1 cellular context compared by ENCODE assay signal in genomic region chr14:68104518-68104917, GRCh38.
TF ChIP-seq lines count a peak whose summit lies in the region.

No MANE protein-coding gene starts in this region.

TF ChIP-seq in IMR-90, 13 proteins besides CTCF, POLR2A, EP300 and RAD21 (continued from another document):
- TF ChIP-seq CEBPB (IDR thresholded peaks at IDR 0.05; ENCODE audit: low read depth, low read length) = peak; percentile 54
- no peak for TF ChIP-seq NFE2L2 (IDR thresholded peaks at IDR 0.05; ENCODE audit: low read depth, low read length)
- TF ChIP-seq, protein P1, sequence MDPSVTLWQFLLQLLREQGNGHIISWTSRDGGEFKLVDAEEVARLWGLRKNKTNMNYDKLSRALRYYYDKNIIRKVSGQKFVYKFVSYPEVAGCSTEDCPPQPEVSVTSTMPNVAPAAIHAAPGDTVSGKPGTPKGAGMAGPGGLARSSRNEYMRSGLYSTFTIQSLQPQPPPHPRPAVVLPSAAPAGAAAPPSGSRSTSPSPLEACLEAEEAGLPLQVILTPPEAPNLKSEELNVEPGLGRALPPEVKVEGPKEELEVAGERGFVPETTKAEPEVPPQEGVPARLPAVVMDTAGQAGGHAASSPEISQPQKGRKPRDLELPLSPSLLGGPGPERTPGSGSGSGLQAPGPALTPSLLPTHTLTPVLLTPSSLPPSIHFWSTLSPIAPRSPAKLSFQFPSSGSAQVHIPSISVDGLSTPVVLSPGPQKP (IDR thresholded peaks at IDR 0.05; ENCODE audit: borderline replicate concordance, low read depth, low read length) = no peak
- no peak for TF ChIP-seq CHD1 (IDR thresholded peaks at IDR 0.05; ENCODE audit: low read depth, low read length)
- no peak for TF ChIP-seq RFX5 (IDR thresholded peaks at IDR 0.05; ENCODE audit: low read depth, low read length)
- no peak for TF ChIP-seq MXI1 (IDR thresholded peaks at IDR 0.05; ENCODE audit: borderline replicate concordance, low read depth, low read length)
- peak; percentile 70; the same call in 1 of the 2 replicates for TF ChIP-seq USF2 (IDR thresholded peaks at IDR 0.05; ENCODE audit: low read depth, low read length)
- no peak for TF ChIP-seq RCOR1 (IDR thresholded peaks at IDR 0.05; ENCODE audit: insufficient replicate concordance, low read length)
- TF ChIP-seq SMC3 (IDR thresholded peaks at IDR 0.05; ENCODE audit: low read depth, low read length) = no peak
- TF ChIP-seq MAZ (IDR thresholded peaks at IDR 0.05; ENCODE audit: borderline replicate concordance, low read depth, low read length) = no peak
